ENCODE assay signal across 8 cellular contexts in genomic region chr5:168579206-168579986, GRCh38. TPM values are rescaled to one million over a fixed set of nuclear protein-coding genes. Genes with fewer than 3 reads are reported as not detected.
DNase-seq lines count a peak whose midpoint lies in the region; ATAC-seq lines count a peak whose summit lies in the region.

Gene PANK3, minus strand, starts transcription at chr5:168579368. Its CDS starts 85 bp downstream, at chr5:168579283.

- ATAC-seq in GM19351 (IDR thresholded peaks at IDR 0.05; ENCODE audit: unreplicated experiment) = peak; percentile 89
- ATAC-seq in HG03521 (IDR thresholded peaks at IDR 0.05; ENCODE audit: unreplicated experiment) = peak; percentile 92
- ATAC-seq in left colon = peak; percentile 92

- H3K9me3 ChIP-seq in BLaER1 treated with 17β-estradiol and CSF1 and Interleukin-3, amounts not matched to agents 10 nM and 100 nM (replicated peaks in 1 of 11) = peaks cover 5 to 33% (median 24%) of the 10 kb centered on the region in 11 experiments; a peak in 21 of 22 replicates

- H3K4me2 ChIP-seq in BLaER1 treated with 17β-estradiol and CSF1 and Interleukin-3, amounts not matched to agents 10 nM and 100 nM = peak within 1 kb of the TSS; percentile 88 to 99 (median 91)

- peaks cover 17 to 48% (median 27%) of the 10 kb centered on the region in 10 experiments for H3K4me1 ChIP-seq in BLaER1 treated with 17β-estradiol and CSF1 and Interleukin-3, amounts not matched to agents 10 nM and 100 nM

- peak within 1 kb of the TSS; percentile 64 to 98 (median 95) for H3K4me3 ChIP-seq in BLaER1 treated with 17β-estradiol and CSF1 and Interleukin-3, amounts not matched to agents 10 nM and 100 nM

- H3K27ac ChIP-seq in BLaER1 treated with 17β-estradiol and CSF1 and Interleukin-3, amounts not matched to agents 10 nM and 100 nM = peak within 1 kb of the TSS; percentile 79 to 98 (median 97)

- H3K9ac ChIP-seq in BLaER1 treated with 17β-estradiol and CSF1 and Interleukin-3, amounts not matched to agents 10 nM and 100 nM = peak within 1 kb of the TSS; percentile 89 to 99 (median 98)

- intact Hi-C loops in left colon (cut with DNase I, micrococcal nuclease) = no loop called here

- H3K36me3 ChIP-seq in BLaER1 treated with 17β-estradiol and CSF1 and Interleukin-3, amounts not matched to agents 10 nM and 100 nM = peaks cover 3 to 38% (median 30%) of the 10 kb centered on the region in 11 experiments

- H3K27me3 ChIP-seq in BLaER1 treated with 17β-estradiol and CSF1 and Interleukin-3, amounts not matched to agents 10 nM and 100 nM = no peaks in the 10 kb centered on the region

- DNase-seq in NCI-H748 (lab: John Stamatoyannopoulos, UW; ENCODE audit: unreplicated experiment) = peak; percentile 99
- peak; percentile 96 for DNase-seq in activated CD4-positive, alpha-beta T cell treated with anti-CD3 and anti-CD28 coated beads, Interleukin-2, amount 50 U/mL, for 1 hour
- peak; percentile 88 for DNase-seq in cortex of kidney (lab: John Stamatoyannopoulos, UW)
- DNase-seq in left colon = peak; percentile 98 to 99
- peak; percentile 98 for DNase-seq in stimulated activated CD4-positive, alpha-beta T cell treated with anti-CD3 and anti-CD28 coated beads, Interleukin-1b, Interleukin-23, amount 100 ng/mL, for 48 hours

- peaks cover 35 to 50% (median 47%) of the 10 kb centered on the region in 11 experiments; a peak in 21 of 22 replicates for H4K20me1 ChIP-seq in BLaER1 treated with 17β-estradiol and CSF1 and Interleukin-3, amounts not matched to agents 10 nM and 100 nM

RNA-seq across cellular contexts. Expression of gene PANK3, which starts in this region (rescaled TPM):
- 100 to 1,000 TPM; 142 to 166 TPM for total RNA-seq in left colon

Comparison
In these comparisons a context has a peak if more than half of its experiments do, and no peak if none do; other contexts are left out.
1. Peak in every context shown above with its lines: DNase-seq, ATAC-seq, H3K4me3 ChIP-seq and H3K27ac ChIP-seq.